ENCODE assay signal across 27 cellular contexts in genomic region chr9:24846248-24846912, GRCh38.
DNase-seq lines count a peak whose midpoint lies in the region; ATAC-seq, FAIRE-seq and TF ChIP-seq lines count a peak whose summit lies in the region.
"Had no signal": no experiment of that assay in that cellular context is flagged by ENCODE, and none has a peak within 500 bp of the region (broad histone marks: within the 10 kb centered on the region; RNA-seq: fewer than 3 reads in every experiment).

No MANE protein-coding gene starts in this region.

- no peaks in the 10 kb centered on the region for H3K27me3 ChIP-seq in MM.1S (replicated peaks; ENCODE audit: insufficient read depth, low read length)
- no peaks in the 10 kb centered on the region for H3K27me3 ChIP-seq in HepG2 (ENCODE audit: control insufficient read depth in 1 of 2, insufficient read depth in 2 of 2, low read length in 2 of 2)
- H3K27me3 ChIP-seq: esophagus muscularis mucosa, SJSA1 had no signal

- no peak overlapping the region for H3K27ac Mint-ChIP-seq in naive B cell
- H3K27ac Mint-ChIP-seq: activated CD8-positive, alpha-beta T cell treated with anti-CD3 and anti-CD28 coated beads for 36 hours; activated naive CD4-positive, alpha-beta T cell treated with anti-CD3 and anti-CD28 coated beads, Interleukin-2, amount 10 ng/mL, durations not matched to agents 7 days and 5 days; activated T-cell treated with anti-CD3 and anti-CD28 coated beads, Interleukin-2, amount 50 U/mL, for 24 hours; mesothelial cell of epicardium; nephron progenitor cell; stimulated activated naive CD8-positive, alpha-beta T cell treated with anti-CD3 and anti-CD28 coated beads, Interleukin-15, Interleukin-2, amounts not matched to agents 100 ng/mL and 50 ng/mL, for 24 hours; T-helper 2 cell treated with Interferon-gamma antibody and Interleukin-4, amounts not matched to agents 5 μg/mL and 100 μg/mL, for 36 hours had no signal

- H4K20me1 ChIP-seq in MM.1S (ENCODE audit: insufficient read depth, low read length) (no peaks in the 10 kb centered on the region), HepG2 (ENCODE audit: insufficient read depth, low read length) (no peaks in the 10 kb centered on the region)

- WGBS in HepG2 (ENCODE audit: low lambda C conversion rate): 5% methylated on average over 3 of the region's 3 CpGs

- peak overlapping the region in 4 of 8 donors; percentile 42 to 80 (median 63) for H3K4me3 Mint-ChIP-seq in naive B cell
- H3K4me3 Mint-ChIP-seq: activated CD8-positive, alpha-beta T cell treated with anti-CD3 and anti-CD28 coated beads for 36 hours; activated naive CD4-positive, alpha-beta T cell treated with anti-CD3 and anti-CD28 coated beads, Interleukin-2, amount 10 ng/mL, durations not matched to agents 7 days and 5 days; activated T-cell treated with anti-CD3 and anti-CD28 coated beads, Interleukin-2, amount 50 U/mL, for 24 hours; central memory CD8-positive, alpha-beta T cell; mesothelial cell of epicardium; nephron progenitor cell; stimulated activated naive CD8-positive, alpha-beta T cell treated with anti-CD3 and anti-CD28 coated beads, Interleukin-15, Interleukin-2, amounts not matched to agents 100 ng/mL and 50 ng/mL, for 24 hours; T-helper 2 cell treated with Interferon-gamma antibody and Interleukin-4, amounts not matched to agents 5 μg/mL and 100 μg/mL, for 36 hours had no signal

- no peaks in the 10 kb centered on the region for H3K9me2 ChIP-seq in MM.1S (replicated peaks; ENCODE audit: insufficient read depth, low read length)

- H2AFZ ChIP-seq in MM.1S (ENCODE audit: low read length): no peak overlapping the region
- H2AFZ ChIP-seq in HepG2 (ENCODE audit: low read length): no peak overlapping the region
- H2AFZ ChIP-seq: PC-9 had no signal

- H3K4me2 ChIP-seq in MM.1S (ENCODE audit: low read depth, low read length): no peak overlapping the region
- H3K4me2 ChIP-seq in HepG2 (ENCODE audit: low read depth, low read length): no peak overlapping the region
- H3K4me2 ChIP-seq: PC-9 had no signal

- in situ Hi-C loops in HepG2 (cut with HindIII; ENCODE audit: extremely low pct_ligation_motif_present, low pct_unique_long_range_greater_than_20kb): no loop called here

- CTCF ChIA-PET in HepG2 (lab: Yijun Ruan, JAX; ENCODE audit: low intra/inter-chr PET ratio, low total read pairs): no interaction called here

- H3K9ac ChIP-seq in MM.1S (ENCODE audit: low read length) (no peak overlapping the region), HepG2 (ENCODE audit: insufficient read depth, low read depth, low read length) (no peak overlapping the region)

- intact Hi-C loops in HepG2 (cut with micrococcal nuclease; ENCODE audit: unreplicated experiment): no loop called here

- peaks cover 16 to 24% (median 24%) of the 10 kb centered on the region in 3 donors for H3K4me1 Mint-ChIP-seq in naive B cell
- H3K4me1 Mint-ChIP-seq: activated naive CD4-positive, alpha-beta T cell treated with anti-CD3 and anti-CD28 coated beads, Interleukin-2, amount 10 ng/mL, durations not matched to agents 7 days and 5 days; central memory CD8-positive, alpha-beta T cell; mesothelial cell of epicardium; nephron progenitor cell had no signal

- POLR2A ChIA-PET in HepG2 (lab: Yijun Ruan, JAX): no interaction called here

- peak overlapping the region; percentile 18; the same call in 1 of the 2 replicates for H3K27ac ChIP-seq in MM.1S (ENCODE audit: low read length)
- H3K27ac ChIP-seq in HepG2 (ENCODE audit: extremely low read length, insufficient read depth, low read length): no peak overlapping the region
- H3K27ac ChIP-seq: esophagus muscularis mucosa, PC-9, SJSA1 had no signal

- no TSS peak for BruUV-seq in HepG2 (replicated peaks; lab: Mats Ljungman, UMichigan)

- no peaks in the 10 kb centered on the region for H3K36me3 ChIP-seq in MM.1S (replicated peaks; ENCODE audit: insufficient read depth, low read length)
- H3K36me3 ChIP-seq in HepG2 (replicated peaks in 1 of 2; ENCODE audit: control insufficient read depth in 1 of 2, insufficient read depth in 2 of 2, low read length in 2 of 2): no peaks in the 10 kb centered on the region
- H3K36me3 ChIP-seq: esophagus muscularis mucosa, SJSA1 had no signal

- H3K79me2 ChIP-seq in MM.1S (ENCODE audit: low read length): no peaks in the 10 kb centered on the region
- no peaks in the 10 kb centered on the region for H3K79me2 ChIP-seq in HepG2 (ENCODE audit: insufficient read depth, low read length)

- no peaks in the 10 kb centered on the region for H3K27me3 Mint-ChIP-seq in naive B cell
- H3K27me3 Mint-ChIP-seq: activated CD8-positive, alpha-beta T cell treated with anti-CD3 and anti-CD28 coated beads for 36 hours; activated naive CD4-positive, alpha-beta T cell treated with anti-CD3 and anti-CD28 coated beads, Interleukin-2, amount 10 ng/mL, durations not matched to agents 7 days and 5 days; activated T-cell treated with anti-CD3 and anti-CD28 coated beads, Interleukin-2, amount 50 U/mL, for 24 hours; central memory CD8-positive, alpha-beta T cell; stimulated activated naive CD8-positive, alpha-beta T cell treated with anti-CD3 and anti-CD28 coated beads, Interleukin-15, Interleukin-2, amounts not matched to agents 100 ng/mL and 50 ng/mL, for 24 hours had no signal

- peaks cover 0 to 4% (median 0%) of the 10 kb centered on the region in 7 donors for H3K9me3 Mint-ChIP-seq in naive B cell
- H3K9me3 Mint-ChIP-seq: mesothelial cell of epicardium, nephron progenitor cell had no signal

- H3K36me3 Mint-ChIP-seq in naive B cell: no peaks in the 10 kb centered on the region
- H3K36me3 Mint-ChIP-seq: activated naive CD4-positive, alpha-beta T cell treated with anti-CD3 and anti-CD28 coated beads, Interleukin-2, amount 10 ng/mL, durations not matched to agents 7 days and 5 days; mesothelial cell of epicardium had no signal

- H3F3A ChIP-seq in MM.1S (ENCODE audit: insufficient read depth, low read length): no peaks in the 10 kb centered on the region

- TF ChIP-seq RAD21 in HepG2 (CRISPR knock-in tag; IDR thresholded peaks at IDR 0.05): no peak

- peak; percentile 7 for DNase-seq in MM.1S
- DNase-seq in naive B cell: peak; percentile 12
- DNase-seq in NCI-H345 (lab: John Stamatoyannopoulos, UW): no peak
- no peak for DNase-seq in mesenteric fat pad (ENCODE audit: low spot score)
- DNase-seq in HepG2 (ENCODE audit: low spot score): no peak
- DNase-seq: activated CD8-positive, alpha-beta T cell treated with anti-CD3 and anti-CD28 coated beads for 36 hours; activated naive CD4-positive, alpha-beta T cell treated with anti-CD3 and anti-CD28 coated beads, Interleukin-2, amount 10 ng/mL, durations not matched to agents 7 days and 5 days; activated T-cell treated with anti-CD3 and anti-CD28 coated beads, Interleukin-2, amount 50 U/mL, for 24 hours; aorta; effector CD4-positive, alpha-beta T cell; GOT3; Karpas-422; NCI-H1436; NCI-H526 treated with DMSO at 0.1 percent for 48 hours; nephron progenitor cell; PC-9; posterior cingulate gyrus; stimulated activated CD4-positive, alpha-beta T cell treated with anti-CD3 and anti-CD28 coated beads, Interleukin-1b, Interleukin-23, amount 100 ng/mL, for 48 hours; trophoblast cell had no signal

- TF ChIP-seq CTCF in MM.1S (IDR thresholded peaks at IDR 0.05; ENCODE audit: low read length) (no peak), HepG2 (CRISPR knock-in tag; IDR thresholded peaks at IDR 0.05) (no peak)

- H3K9me3 ChIP-seq in MM.1S (replicated peaks; ENCODE audit: insufficient read depth, low read length) (no peaks in the 10 kb centered on the region), HepG2 (ENCODE audit: low read length) (peaks cover 11% of the 10 kb centered on the region; the same call in 1 of the 2 replicates)
- H3K9me3 ChIP-seq: esophagus muscularis mucosa, SJSA1 had no signal

- no peak for FAIRE-seq in HepG2 (lab: Jason Lieb, UNC)

- ATAC-seq in GM19043 (IDR thresholded peaks at IDR 0.05; ENCODE audit: low read depth, unreplicated experiment) (peak; percentile 60), HG02610 (IDR thresholded peaks at IDR 0.05; ENCODE audit: unreplicated experiment) (peak; percentile 61), naive B cell (ENCODE audit: low read depth in 2 of 2) (peak; percentile 61 to 64), HepG2 (no peak)
- ATAC-seq: activated CD8-positive, alpha-beta T cell treated with anti-CD3 and anti-CD28 coated beads for 36 hours had no signal

- no peak overlapping the region for H3K4me3 ChIP-seq in MM.1S (ENCODE audit: low read length)
- no peak overlapping the region for H3K4me3 ChIP-seq in HepG2 (replicated peaks in 1 of 3; ENCODE audit: insufficient read depth in 1 of 3, low read depth in 2 of 3, low read length in 3 of 3)
- H3K4me3 ChIP-seq: esophagus muscularis mucosa, PC-9, SJSA1 had no signal

- H3K4me1 ChIP-seq in MM.1S (ENCODE audit: low read length) (peaks cover 14% of the 10 kb centered on the region; the same call in 1 of the 2 replicates), HepG2 (ENCODE audit: insufficient read depth, low read length) (no peaks in the 10 kb centered on the region)
- H3K4me1 ChIP-seq: esophagus muscularis mucosa, SJSA1 had no signal

- no peak for TF ChIP-seq POLR2A in HepG2 (IDR thresholded peaks at IDR 0.05; ENCODE audit: insufficient read depth in 1 of 2, low read depth in 2 of 2, low read length in 2 of 2)

- TF ChIP-seq EP300 in HepG2 (IDR thresholded peaks at IDR 0.05; ENCODE audit: low read depth in 2 of 2, low read length in 2 of 2) (no peak), HepG2 (CRISPR knock-in tag; IDR thresholded peaks at IDR 0.05; ENCODE audit: borderline replicate concordance) (no peak)

TF ChIP-seq in HepG2, 621 proteins besides CTCF, POLR2A, EP300 and RAD21 (continues in another document):
- TF ChIP-seq ZNF414 (CRISPR knock-in tag; IDR thresholded peaks at IDR 0.05) (no peak), ZNF556 (CRISPR knock-in tag; IDR thresholded peaks at IDR 0.05; ENCODE audit: borderline replicate concordance) (no peak), ZNF776 (CRISPR knock-in tag; IDR thresholded peaks at IDR 0.05) (no peak), ETV5 (CRISPR knock-in tag; IDR thresholded peaks at IDR 0.05; ENCODE audit: borderline replicate concordance) (no peak), PHF8 (CRISPR knock-in tag; IDR thresholded peaks at IDR 0.05) (no peak), TP53 (CRISPR knock-in tag; conservative IDR thresholded peaks at IDR 0.05) (no peak)

Comparison
In these comparisons a context has a peak if more than half of its experiments do, and no peak if none do; other contexts are left out.
1. DNase-seq: peak in MM.1S (single experiment) and naive B cell (single experiment); none in NCI-H345 (single experiment), mesenteric fat pad (single experiment) and HepG2 (single experiment).